Comparison of ENCODE assay signal across 8 cellular contexts in genomic region chr5:77086611-77087483, GRCh38. TPM values are rescaled to one million over a fixed set of nuclear protein-coding genes. Genes with fewer than 3 reads are reported as not detected.
A peak's percentile ranks its signal among the peaks of the same experiment; 100 is the strongest.
DNase-seq lines count a peak whose midpoint lies in the region; ATAC-seq and TF ChIP-seq lines count a peak whose summit lies in the region.

TSS of gene ZBED3 (minus strand) at chr5:77087285. CDS start at chr5:77077878, 9,407 bp downstream.

- in situ Hi-C loops in astrocyte of the spinal cord (cut with HindIII; ENCODE audit: low sequenced_read_pairs): no loop called here

- 2% methylated on average over 36 of the region's 64 CpGs for WGBS in hepatocyte (ENCODE audit: low lambda C conversion rate, missing lambda C conversion rate)

- H3K4me3 ChIP-seq in astrocyte of the spinal cord (ENCODE audit: low read depth, low read length) (peak within 1 kb of the TSS; percentile 66), hepatocyte (peak within 1 kb of the TSS; percentile 69)

- no peaks in the 10 kb centered on the region for H3K27me3 ChIP-seq in hepatocyte

- no peaks in the 10 kb centered on the region for H3K36me3 ChIP-seq in hepatocyte (replicated peaks; ENCODE audit: insufficient read depth, low read depth)

- no peaks in the 10 kb centered on the region for H3K9me2 ChIP-seq in hepatocyte (replicated peaks; ENCODE audit: insufficient read depth)

- peak within 1 kb of the TSS; percentile 99 for H3K27ac ChIP-seq in hepatocyte

- no peak for TF ChIP-seq CTCF in GM10248 (IDR thresholded peaks at IDR 0.05; ENCODE audit: control extremely low read depth, extremely low read depth, low read depth, missing control alignments)
- TF ChIP-seq CTCF in astrocyte of the spinal cord (IDR thresholded peaks at IDR 0.05; ENCODE audit: low read depth, low read length): peak; percentile 27
- peak; percentile 24 for TF ChIP-seq CTCF in hepatocyte (IDR thresholded peaks at IDR 0.05; ENCODE audit: poor library complexity)

- peaks cover 40% of the 10 kb centered on the region for H3K79me2 ChIP-seq in hepatocyte

- H4K20me1 ChIP-seq in hepatocyte (ENCODE audit: insufficient read depth, poor library complexity, severe bottlenecking): peaks cover 4% of the 10 kb centered on the region

- ATAC-seq in HG02610 (IDR thresholded peaks at IDR 0.05; ENCODE audit: unreplicated experiment): peak; percentile 54
- ATAC-seq in HG03571 (IDR thresholded peaks at IDR 0.05; ENCODE audit: unreplicated experiment): no peak

- H3K9me3 ChIP-seq in hepatocyte (ENCODE audit: low read depth): no peaks in the 10 kb centered on the region

- H3K4me1 ChIP-seq in hepatocyte (ENCODE audit: insufficient read depth): peaks cover 13% of the 10 kb centered on the region

- DNase-seq in GM10248 (ENCODE audit: extremely low spot score) (peak; percentile 61), NCI-H1436 treated with DMSO at 0.1 percent for 48 hours (lab: John Stamatoyannopoulos, UW) (peak; percentile 17), T-helper 9 cell (peak; percentile 30), astrocyte of the spinal cord (ENCODE audit: low read depth, low spot score) (peak; percentile 89), hepatocyte (ENCODE audit: low spot score) (peak; percentile 89), renal cortical epithelial cell (ENCODE audit: low read depth) (peak; percentile 92)

- peak within 1 kb of the TSS; percentile 80 for H3K4me2 ChIP-seq in hepatocyte

- CTCF ChIA-PET in GM10248 (lab: Yijun Ruan, JAX): interaction anchor here (1.0 to 4.7 kb wide), 4 partner anchors 9 to 406 kb away, joined by 3 to 51 read pairs (median 4); partner anchors contain the start of gene WDR41

- H2AFZ ChIP-seq in hepatocyte: peak within 1 kb of the TSS; percentile 93

- POLR2A ChIA-PET in GM10248 (lab: Yijun Ruan, JAX): no interaction called here

RNA-seq across cellular contexts. Expression of gene ZBED3, which starts in this region (rescaled TPM):
- total RNA-seq in hepatocyte (6.0 and 6.2 TPM in 2 replicates), renal cortical epithelial cell (0.69 and 13.4 TPM in 2 replicates)
- polyA plus RNA-seq in hepatocyte: 27.2 and 29.8 TPM in 2 replicates

Comparison
In these comparisons a context has a peak if more than half of its experiments do, and no peak if none do; other contexts are left out.
1. DNase-seq: peak in every context shown above with its lines; median percentile 92 in renal cortical epithelial cell; 89 in astrocyte of the spinal cord; 89 in hepatocyte; 61 in GM10248; 30 in T-helper 9 cell; 17 in NCI-H1436 treated with DMSO at 0.1 percent for 48 hours.